In genomic region chr13:27659466-27659865, GRCh38 we compare ENCODE assay signal across 19 cellular contexts.
"Had no signal": no experiment of that assay in that cellular context is flagged by ENCODE, and none has a peak within 500 bp of the region (broad histone marks: within the 10 kb centered on the region; RNA-seq: fewer than 3 reads in every experiment).

No MANE protein-coding gene starts in this region.

- H3K9me3 Mint-ChIP-seq: activated naive CD4-positive, alpha-beta T cell treated with anti-CD3 and anti-CD28 coated beads, Interleukin-2, amount 50 U/mL, for 72 hours; activated T-helper 2 cell treated with anti-CD3 and anti-CD28 coated beads, Interferon-gamma antibody, Interleukin-2, Interleukin-4, amounts not matched to agents 10 μg/mL and 5 μg/mL and 100 μg/mL, durations not matched to agents 14 hours and 24 hours and 36 hours; central memory CD8-positive, alpha-beta T cell; nephron; stimulated activated naive CD8-positive, alpha-beta T cell treated with anti-CD3 and anti-CD28 coated beads, Interleukin-15, Interleukin-2, amounts not matched to agents 100 ng/mL and 50 ng/mL, for 24 hours had no signal

- H3K27ac Mint-ChIP-seq: activated naive CD4-positive, alpha-beta T cell treated with anti-CD3 and anti-CD28 coated beads, Interleukin-2, amount 50 U/mL, for 72 hours; activated T-helper 2 cell treated with anti-CD3 and anti-CD28 coated beads, Interferon-gamma antibody, Interleukin-2, Interleukin-4, amounts not matched to agents 10 μg/mL and 5 μg/mL and 100 μg/mL, durations not matched to agents 14 hours and 24 hours and 36 hours; stimulated activated naive CD8-positive, alpha-beta T cell treated with anti-CD3 and anti-CD28 coated beads, Interleukin-15, Interleukin-2, amounts not matched to agents 100 ng/mL and 50 ng/mL, for 24 hours had no signal

- ATAC-seq: activated naive CD4-positive, alpha-beta T cell treated with anti-CD3 and anti-CD28 coated beads, Interleukin-2, amount 50 U/mL, for 72 hours; foreskin keratinocyte; left colon had no signal

- H3K27me3 ChIP-seq: esophagus muscularis mucosa, foreskin keratinocyte, right atrium auricular region, spleen, suprapubic skin, upper lobe of left lung had no signal

- H3K4me3 ChIP-seq: esophagus muscularis mucosa, right atrium auricular region, spleen, suprapubic skin, upper lobe of left lung had no signal

- H3K27me3 Mint-ChIP-seq: central memory CD8-positive, alpha-beta T cell; stimulated activated naive CD8-positive, alpha-beta T cell treated with anti-CD3 and anti-CD28 coated beads, Interleukin-15, Interleukin-2, amounts not matched to agents 100 ng/mL and 50 ng/mL, for 24 hours had no signal

- H3K9me3 ChIP-seq: esophagus muscularis mucosa, right atrium auricular region, spleen, suprapubic skin, upper lobe of left lung had no signal

- H3K4me3 Mint-ChIP-seq: central memory CD8-positive, alpha-beta T cell; nephron; stimulated activated naive CD8-positive, alpha-beta T cell treated with anti-CD3 and anti-CD28 coated beads, Interleukin-15, Interleukin-2, amounts not matched to agents 100 ng/mL and 50 ng/mL, for 24 hours had no signal

- H3K27ac ChIP-seq: esophagus muscularis mucosa, foreskin keratinocyte, spleen, suprapubic skin, upper lobe of left lung had no signal

- H3K4me1 ChIP-seq: spleen had no signal

- DNase-seq: activated CD4-positive, alpha-beta T cell treated with anti-CD3 and anti-CD28 coated beads for 1 hour; activated CD4-positive, alpha-beta T cell treated with anti-CD3 and anti-CD28 coated beads, Interleukin-2, amount 50 U/mL, for 4 hours; amniotic stem cell; cortex of kidney; effector CD4-positive, alpha-beta T cell; foreskin keratinocyte; glutamatergic neuron; left colon; nucleus accumbens; spleen; upper lobe of left lung had no signal

- H3K36me3 ChIP-seq: esophagus muscularis mucosa, right atrium auricular region, suprapubic skin had no signal
